Comparison of ENCODE assay signal across 1 cellular context in the genomic region with DNA sequence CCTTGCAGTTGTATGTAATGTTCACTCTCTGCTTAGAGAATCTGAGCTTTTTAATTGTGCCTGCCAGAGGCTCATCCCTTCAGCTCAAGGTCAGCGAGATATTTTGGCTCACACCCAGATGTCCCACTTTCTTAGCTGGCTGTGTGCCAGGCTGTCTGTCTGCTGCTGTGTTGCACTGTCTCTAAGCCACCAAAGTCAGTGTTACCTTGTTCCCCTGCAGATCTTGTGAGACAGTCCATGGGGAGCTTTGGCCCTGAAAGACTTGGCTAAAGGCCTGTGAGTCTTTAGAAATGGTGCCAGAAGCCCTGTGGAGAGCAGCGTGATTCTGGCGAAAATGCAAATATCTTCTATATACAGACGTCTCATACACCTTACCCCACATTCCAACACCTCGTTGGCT.
TF ChIP-seq lines count a peak whose summit lies in the region.

No MANE protein-coding gene starts in this region.

TF ChIP-seq in Ishikawa, 13 proteins besides CTCF, POLR2A, EP300 and RAD21 (continued from another document):
- TF ChIP-seq, protein P1, sequence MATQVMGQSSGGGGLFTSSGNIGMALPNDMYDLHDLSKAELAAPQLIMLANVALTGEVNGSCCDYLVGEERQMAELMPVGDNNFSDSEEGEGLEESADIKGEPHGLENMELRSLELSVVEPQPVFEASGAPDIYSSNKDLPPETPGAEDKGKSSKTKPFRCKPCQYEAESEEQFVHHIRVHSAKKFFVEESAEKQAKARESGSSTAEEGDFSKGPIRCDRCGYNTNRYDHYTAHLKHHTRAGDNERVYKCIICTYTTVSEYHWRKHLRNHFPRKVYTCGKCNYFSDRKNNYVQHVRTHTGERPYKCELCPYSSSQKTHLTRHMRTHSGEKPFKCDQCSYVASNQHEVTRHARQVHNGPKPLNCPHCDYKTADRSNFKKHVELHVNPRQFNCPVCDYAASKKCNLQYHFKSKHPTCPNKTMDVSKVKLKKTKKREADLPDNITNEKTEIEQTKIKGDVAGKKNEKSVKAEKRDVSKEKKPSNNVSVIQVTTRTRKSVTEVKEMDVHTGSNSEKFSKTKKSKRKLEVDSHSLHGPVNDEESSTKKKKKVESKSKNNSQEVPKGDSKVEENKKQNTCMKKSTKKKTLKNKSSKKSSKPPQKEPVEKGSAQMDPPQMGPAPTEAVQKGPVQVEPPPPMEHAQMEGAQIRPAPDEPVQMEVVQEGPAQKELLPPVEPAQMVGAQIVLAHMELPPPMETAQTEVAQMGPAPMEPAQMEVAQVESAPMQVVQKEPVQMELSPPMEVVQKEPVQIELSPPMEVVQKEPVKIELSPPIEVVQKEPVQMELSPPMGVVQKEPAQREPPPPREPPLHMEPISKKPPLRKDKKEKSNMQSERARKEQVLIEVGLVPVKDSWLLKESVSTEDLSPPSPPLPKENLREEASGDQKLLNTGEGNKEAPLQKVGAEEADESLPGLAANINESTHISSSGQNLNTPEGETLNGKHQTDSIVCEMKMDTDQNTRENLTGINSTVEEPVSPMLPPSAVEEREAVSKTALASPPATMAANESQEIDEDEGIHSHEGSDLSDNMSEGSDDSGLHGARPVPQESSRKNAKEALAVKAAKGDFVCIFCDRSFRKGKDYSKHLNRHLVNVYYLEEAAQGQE (IDR thresholded peaks at IDR 0.05; ENCODE audit: low read depth) = no peak
- TF ChIP-seq FOXM1 (IDR thresholded peaks at IDR 0.05; ENCODE audit: borderline replicate concordance, low read depth) (peak; percentile 55; the same call in 1 of the 2 replicates), TCF12 (IDR thresholded peaks at IDR 0.05; ENCODE audit: low read depth) (peak; percentile 90), TEAD4 (IDR thresholded peaks at IDR 0.05) (peak; percentile 89), ZBTB7A (IDR thresholded peaks at IDR 0.05; ENCODE audit: low read depth) (no peak)
- TF ChIP-seq, protein P2, sequence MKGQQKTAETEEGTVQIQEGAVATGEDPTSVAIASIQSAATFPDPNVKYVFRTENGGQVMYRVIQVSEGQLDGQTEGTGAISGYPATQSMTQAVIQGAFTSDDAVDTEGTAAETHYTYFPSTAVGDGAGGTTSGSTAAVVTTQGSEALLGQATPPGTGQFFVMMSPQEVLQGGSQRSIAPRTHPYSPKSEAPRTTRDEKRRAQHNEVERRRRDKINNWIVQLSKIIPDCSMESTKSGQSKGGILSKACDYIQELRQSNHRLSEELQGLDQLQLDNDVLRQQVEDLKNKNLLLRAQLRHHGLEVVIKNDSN (IDR thresholded peaks at IDR 0.05) = no peak
TF ChIP-seq in Ishikawa: peak in this region for 5.
